Comparison of ENCODE assay signal across 19 cellular contexts in the genomic region with DNA sequence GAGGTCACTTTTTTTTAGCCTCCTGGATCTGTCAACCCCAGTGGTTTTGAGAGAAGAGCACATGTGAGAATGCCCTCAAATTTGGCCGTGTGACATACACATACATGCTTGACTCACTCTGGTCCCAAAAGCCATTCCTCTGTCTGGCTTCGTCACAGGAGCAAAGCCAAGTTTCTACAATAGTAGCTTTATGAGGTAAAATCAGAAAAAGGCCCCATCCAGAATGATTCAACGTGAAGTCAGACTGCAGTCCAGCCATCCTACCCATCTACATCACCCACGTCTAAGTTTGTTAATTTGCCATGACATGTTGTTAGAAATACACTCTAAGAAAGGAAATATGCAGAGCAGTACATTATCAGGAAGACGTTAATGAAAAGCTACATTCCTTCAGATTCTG.
DNase-seq lines count a peak whose midpoint lies in the region; ATAC-seq and TF ChIP-seq lines count a peak whose summit lies in the region.
"Had no signal": no experiment of that assay in that cellular context is flagged by ENCODE, and none has a peak within 500 bp of the region (broad histone marks: within the 10 kb centered on the region; RNA-seq: fewer than 3 reads in every experiment).

No MANE protein-coding gene starts in this region.

- intact Hi-C loops in dorsolateral prefrontal cortex (cut with DNase I): loop anchor here in 1 of 2 donors (10.0 kb wide), 1 partner anchor 544 kb away; no protein-coding TSS in a partner anchor
- intact Hi-C loops in activated T-helper 1 cell treated with anti-CD3 and anti-CD28 coated beads, Interleukin-12 subunit alpha, Interleukin-12 subunit beta, Interleukin-2, Interleukin-4 antibody, amounts not matched to agents 30 ng/mL and 10 ng/mL and 1 ng/mL, durations not matched to agents 14 hours and 24 hours and 36 hours (cut with micrococcal nuclease): no loop called here

- no peak for TF ChIP-seq CTCF in dorsolateral prefrontal cortex (IDR thresholded peaks at IDR 0.05 in 54 of 56, conservative IDR thresholded peaks at IDR 0.05 in 2 of 56; ENCODE audit: low read depth in 1 of 56, partially characterized antibody in 56 of 56)

- peak; percentile 43 for DNase-seq in Ammon's horn (ENCODE audit: low spot score)
- DNase-seq in LHCN-M2 (ENCODE audit: low read depth): peak; percentile 65
- no peak for DNase-seq in dorsolateral prefrontal cortex
- peak; percentile 41 for DNase-seq in myocyte (ENCODE audit: low read depth)
- DNase-seq in activated naive CD4-positive, alpha-beta T cell treated with anti-CD3 and anti-CD28 coated beads, Interleukin-2, amount 50 U/mL, for 72 hours (ENCODE audit: low spot score in 2 of 2): no peak
- no peak for DNase-seq in activated CD8-positive, alpha-beta memory T cell treated with anti-CD3 and anti-CD28 coated beads, Interleukin-2, amount 10 ng/mL, durations not matched to agents 7 days and 5 days
- DNase-seq in activated T-helper 1 cell treated with anti-CD3 and anti-CD28 coated beads, Interleukin-12 subunit alpha, Interleukin-12 subunit beta, Interleukin-2, Interleukin-4 antibody, amounts not matched to agents 30 ng/mL and 10 ng/mL and 1 ng/mL, durations not matched to agents 14 hours and 24 hours and 36 hours (ENCODE audit: low spot score): no peak
- DNase-seq: activated CD4-positive, alpha-beta memory T cell treated with anti-CD3 and anti-CD28 coated beads for 36 hours; esophagus squamous epithelium; NCI-H2081; posterior cingulate gyrus; SHP77; stimulated activated CD4-positive, alpha-beta T cell treated with anti-CD3 and anti-CD28 coated beads, Interleukin-2, amount 100 ng/mL, for 48 hours; T1000 had no signal

- no peak for ATAC-seq in activated naive CD4-positive, alpha-beta T cell treated with anti-CD3 and anti-CD28 coated beads, Interleukin-2, amount 50 U/mL, for 72 hours
- no peak for ATAC-seq in activated CD8-positive, alpha-beta memory T cell treated with anti-CD3 and anti-CD28 coated beads, Interleukin-2, amount 10 ng/mL, durations not matched to agents 7 days and 5 days
- no peak for ATAC-seq in GM21360 (IDR thresholded peaks at IDR 0.05; ENCODE audit: unreplicated experiment)

- CTCF ChIA-PET in activated CD8-positive, alpha-beta memory T cell treated with anti-CD3 and anti-CD28 coated beads, Interleukin-2, amount 10 ng/mL, durations not matched to agents 7 days and 5 days (lab: Charles Lee): interaction anchor here (1.1 kb wide), 1 partner anchor 24 kb away, joined by 3 read pairs; no protein-coding TSS in a partner anchor

- H3K27me3 Mint-ChIP-seq in activated CD8-positive, alpha-beta memory T cell treated with anti-CD3 and anti-CD28 coated beads, Interleukin-2, amount 10 ng/mL, durations not matched to agents 7 days and 5 days: no peaks in the 10 kb centered on the region
- H3K27me3 Mint-ChIP-seq in activated T-helper 1 cell treated with anti-CD3 and anti-CD28 coated beads, Interleukin-12 subunit alpha, Interleukin-12 subunit beta, Interleukin-2, Interleukin-4 antibody, amounts not matched to agents 30 ng/mL and 10 ng/mL and 1 ng/mL, durations not matched to agents 14 hours and 24 hours and 36 hours (ENCODE audit: insufficient read depth): no peaks in the 10 kb centered on the region
- H3K27me3 Mint-ChIP-seq: activated CD4-positive, alpha-beta memory T cell treated with anti-CD3 and anti-CD28 coated beads for 36 hours had no signal

- peaks cover 4% of the 10 kb centered on the region for H3K4me1 Mint-ChIP-seq in activated CD8-positive, alpha-beta memory T cell treated with anti-CD3 and anti-CD28 coated beads, Interleukin-2, amount 10 ng/mL, durations not matched to agents 7 days and 5 days
- H3K4me1 Mint-ChIP-seq in activated T-helper 1 cell treated with anti-CD3 and anti-CD28 coated beads, Interleukin-12 subunit alpha, Interleukin-12 subunit beta, Interleukin-2, Interleukin-4 antibody, amounts not matched to agents 30 ng/mL and 10 ng/mL and 1 ng/mL, durations not matched to agents 14 hours and 24 hours and 36 hours (ENCODE audit: low read depth): no peaks in the 10 kb centered on the region

- no peak overlapping the region for H3K4me3 Mint-ChIP-seq in activated CD8-positive, alpha-beta memory T cell treated with anti-CD3 and anti-CD28 coated beads, Interleukin-2, amount 10 ng/mL, durations not matched to agents 7 days and 5 days
- H3K4me3 Mint-ChIP-seq in activated T-helper 1 cell treated with anti-CD3 and anti-CD28 coated beads, Interleukin-12 subunit alpha, Interleukin-12 subunit beta, Interleukin-2, Interleukin-4 antibody, amounts not matched to agents 30 ng/mL and 10 ng/mL and 1 ng/mL, durations not matched to agents 14 hours and 24 hours and 36 hours: no peak overlapping the region
- H3K4me3 Mint-ChIP-seq: activated CD4-positive, alpha-beta memory T cell treated with anti-CD3 and anti-CD28 coated beads for 36 hours; mesothelial cell of epicardium had no signal

- peaks cover 0 to 9% of the 10 kb centered on the region in 2 donors for H3K36me3 Mint-ChIP-seq in activated naive CD4-positive, alpha-beta T cell treated with anti-CD3 and anti-CD28 coated beads, Interleukin-2, amount 50 U/mL, for 72 hours
- peaks cover 20% of the 10 kb centered on the region for H3K36me3 Mint-ChIP-seq in activated CD8-positive, alpha-beta memory T cell treated with anti-CD3 and anti-CD28 coated beads, Interleukin-2, amount 10 ng/mL, durations not matched to agents 7 days and 5 days
- H3K36me3 Mint-ChIP-seq in activated T-helper 1 cell treated with anti-CD3 and anti-CD28 coated beads, Interleukin-12 subunit alpha, Interleukin-12 subunit beta, Interleukin-2, Interleukin-4 antibody, amounts not matched to agents 30 ng/mL and 10 ng/mL and 1 ng/mL, durations not matched to agents 14 hours and 24 hours and 36 hours (ENCODE audit: low read depth): peaks cover 6% of the 10 kb centered on the region

- no peaks in the 10 kb centered on the region for H3K27me3 ChIP-seq in dorsolateral prefrontal cortex
- H3K27me3 ChIP-seq: BLaER1 treated with 17β-estradiol and CSF1 and Interleukin-3, amounts not matched to agents 10 nM and 100 nM; esophagus squamous epithelium had no signal

- no peaks in the 10 kb centered on the region for H3K9me3 Mint-ChIP-seq in activated naive CD4-positive, alpha-beta T cell treated with anti-CD3 and anti-CD28 coated beads, Interleukin-2, amount 50 U/mL, for 72 hours
- H3K9me3 Mint-ChIP-seq in activated CD8-positive, alpha-beta memory T cell treated with anti-CD3 and anti-CD28 coated beads, Interleukin-2, amount 10 ng/mL, durations not matched to agents 7 days and 5 days (ENCODE audit: low read depth): no peaks in the 10 kb centered on the region
- no peaks in the 10 kb centered on the region for H3K9me3 Mint-ChIP-seq in activated T-helper 1 cell treated with anti-CD3 and anti-CD28 coated beads, Interleukin-12 subunit alpha, Interleukin-12 subunit beta, Interleukin-2, Interleukin-4 antibody, amounts not matched to agents 30 ng/mL and 10 ng/mL and 1 ng/mL, durations not matched to agents 14 hours and 24 hours and 36 hours
- H3K9me3 Mint-ChIP-seq: activated CD4-positive, alpha-beta memory T cell treated with anti-CD3 and anti-CD28 coated beads for 36 hours; mesothelial cell of epicardium had no signal

- H3K27ac ChIP-seq in dorsolateral prefrontal cortex: peak overlapping the region in 46 of 59 donors; percentile 1 to 66 (median 34)
- H3K27ac ChIP-seq: BLaER1 treated with 17β-estradiol and CSF1 and Interleukin-3, amounts not matched to agents 10 nM and 100 nM; esophagus squamous epithelium; HL-60 had no signal

- H3K27ac Mint-ChIP-seq in activated naive CD4-positive, alpha-beta T cell treated with anti-CD3 and anti-CD28 coated beads, Interleukin-2, amount 50 U/mL, for 72 hours: no peak overlapping the region
- H3K27ac Mint-ChIP-seq in activated CD8-positive, alpha-beta memory T cell treated with anti-CD3 and anti-CD28 coated beads, Interleukin-2, amount 10 ng/mL, durations not matched to agents 7 days and 5 days: no peak overlapping the region
- H3K27ac Mint-ChIP-seq in activated T-helper 1 cell treated with anti-CD3 and anti-CD28 coated beads, Interleukin-12 subunit alpha, Interleukin-12 subunit beta, Interleukin-2, Interleukin-4 antibody, amounts not matched to agents 30 ng/mL and 10 ng/mL and 1 ng/mL, durations not matched to agents 14 hours and 24 hours and 36 hours: no peak overlapping the region
- H3K27ac Mint-ChIP-seq: activated CD4-positive, alpha-beta memory T cell treated with anti-CD3 and anti-CD28 coated beads for 36 hours; mesothelial cell of epicardium had no signal

- no peak overlapping the region for H3K4me3 ChIP-seq in dorsolateral prefrontal cortex
- H3K4me3 ChIP-seq: BLaER1 treated with 17β-estradiol and CSF1 and Interleukin-3, amounts not matched to agents 10 nM and 100 nM; esophagus squamous epithelium; HAP-1 had no signal

Comparison
In these comparisons a context has a peak if more than half of its experiments do, and no peak if none do; other contexts are left out.
1. DNase-seq: peak in Ammon's horn (single experiment), LHCN-M2 (single experiment) and myocyte (single experiment); none in dorsolateral prefrontal cortex (0 of 10), activated naive CD4-positive, alpha-beta T cell treated with anti-CD3 and anti-CD28 coated beads, Interleukin-2, amount 50 U/mL, for 72 hours (0 of 2), activated CD8-positive, alpha-beta memory T cell treated with anti-CD3 and anti-CD28 coated beads, Interleukin-2, amount 10 ng/mL, durations not matched to agents 7 days and 5 days (single experiment) and activated T-helper 1 cell treated with anti-CD3 and anti-CD28 coated beads, Interleukin-12 subunit alpha, Interleukin-12 subunit beta, Interleukin-2, Interleukin-4 antibody, amounts not matched to agents 30 ng/mL and 10 ng/mL and 1 ng/mL, durations not matched to agents 14 hours and 24 hours and 36 hours (single experiment).